19 cellular contexts compared by ENCODE assay signal in genomic region chr18:62939925-62940324, GRCh38.
A peak's percentile ranks its signal among the peaks of the same experiment; 100 is the strongest.
DNase-seq lines count a peak whose midpoint lies in the region; ATAC-seq and TF ChIP-seq lines count a peak whose summit lies in the region.
"Had no signal": no experiment of that assay in that cellular context is flagged by ENCODE, and none has a peak within 500 bp of the region (broad histone marks: within the 10 kb centered on the region; RNA-seq: fewer than 3 reads in every experiment).

No MANE protein-coding gene starts in this region.

- H3K4me1 ChIP-seq in right atrium auricular region (peaks cover 0 to 25% of the 10 kb centered on the region in 2 donors), adrenal gland (replicated peaks in 1 of 2) (peaks cover 18 to 38% of the 10 kb centered on the region in 2 donors), psoas muscle (peaks cover 10% of the 10 kb centered on the region), uterus (peaks cover 0 to 7% of the 10 kb centered on the region in 2 donors)
- H3K4me1 ChIP-seq: SJCRH30 had no signal

- peak overlapping the region; percentile 35 to 55 for H3K27ac ChIP-seq in right atrium auricular region
- H3K27ac ChIP-seq in adrenal gland: peak overlapping the region in 3 of 5 donors; percentile 26 to 45 (median 29)
- H3K27ac ChIP-seq in psoas muscle: peak overlapping the region; percentile 68
- H3K27ac ChIP-seq in uterus: peak overlapping the region; percentile 53 to 61
- H3K27ac ChIP-seq: SJCRH30 had no signal

- TF ChIP-seq POLR2A in adrenal gland (IDR thresholded peaks at IDR 0.05) (no peak), uterus (IDR thresholded peaks at IDR 0.05) (no peak)

- no peaks in the 10 kb centered on the region for H3K9me3 ChIP-seq in right atrium auricular region
- H3K9me3 ChIP-seq in adrenal gland (replicated peaks in 1 of 3): no peaks in the 10 kb centered on the region
- H3K9me3 ChIP-seq in psoas muscle: no peaks in the 10 kb centered on the region
- H3K9me3 ChIP-seq in uterus: no peaks in the 10 kb centered on the region
- H3K9me3 ChIP-seq: SJCRH30 had no signal

- no peak for DNase-seq in right atrium auricular region (ENCODE audit: low spot score)
- no peak for DNase-seq in left cardiac atrium
- DNase-seq in adrenal gland: peak in 2 of 7 donors; percentile 17 to 19
- no peak for DNase-seq in psoas muscle
- no peak for DNase-seq in uterus
- DNase-seq in HEK293T (ENCODE audit: extremely low spot score): no peak
- no peak for DNase-seq in anterior cingulate cortex (lab: John Stamatoyannopoulos, UW)
- DNase-seq: activated CD4-positive, CD25-positive, alpha-beta regulatory T cell treated with anti-CD3 and anti-CD28 coated beads, Interleukin-2, amount 50 U/mL, for 72 hours; activated effector memory CD4-positive, alpha-beta T cell treated with anti-CD3 and anti-CD28 coated beads, Interleukin-2, amount 50 U/mL, for 16 hours; CD8-positive, alpha-beta T cell; cerebellar nuclear complex; DND-41; endodermal cell; NCI-H2029 treated with DMSO at 0.1 percent for 48 hours; NCI-H526; SJCRH30 had no signal

- POLR2A ChIA-PET in HEK293T (lab: Yijun Ruan, JAX): no interaction called here

- H3K27me3 ChIP-seq in right atrium auricular region: no peaks in the 10 kb centered on the region
- H3K27me3 ChIP-seq in adrenal gland: no peaks in the 10 kb centered on the region
- H3K27me3 ChIP-seq in psoas muscle (ENCODE audit: insufficient read depth in 3 of 3, low read length in 2 of 3): no peaks in the 10 kb centered on the region
- no peaks in the 10 kb centered on the region for H3K27me3 ChIP-seq in uterus
- H3K27me3 ChIP-seq: SJCRH30 had no signal

- H3K4me3 ChIP-seq in right atrium auricular region (no peak overlapping the region), adrenal gland (no peak overlapping the region), psoas muscle (no peak overlapping the region), uterus (no peak overlapping the region)
- H3K4me3 ChIP-seq: SJCRH30 had no signal

- intact Hi-C loops in left cardiac atrium (cut with DNase I): loop anchor here in 1 of 2 donors (10.0 kb wide), 1 partner anchor 45 kb away; no protein-coding TSS in a partner anchor
- intact Hi-C loops in adrenal gland (cut with DNase I): no loop called here
- intact Hi-C loops in psoas muscle (cut with DNase I): no loop called here
- intact Hi-C loops in uterus (cut with DNase I; ENCODE audit: low total_unique reads): no loop called here

- CTCF ChIA-PET in HEK293T (lab: Yijun Ruan, JAX): interaction anchor here (0.6 kb wide), 1 partner anchor 116 kb away, joined by 3 read pairs; no protein-coding TSS in a partner anchor

- ATAC-seq in left cardiac atrium: no peak
- ATAC-seq in psoas muscle: peak in 1 of 4 donors; percentile 17
- ATAC-seq in HG03457 (IDR thresholded peaks at IDR 0.05; ENCODE audit: unreplicated experiment): no peak
- ATAC-seq: CD8-positive, alpha-beta T cell; natural killer cell treated with Interleukin-12 subunit alpha and Interleukin-12 subunit beta and Interleukin-15 and Interleukin-18, amount 100 ng/mL, for 72 hours; stimulated activated effector memory CD8-positive, alpha-beta T cell treated with anti-CD3 and anti-CD28 coated beads, Interleukin-12 subunit alpha, Interleukin-12 subunit beta, amount 100 ng/mL, for 72 hours had no signal

- WGBS in adrenal gland, 4 donors: 40 to 62% (median 56%) methylated on average over 3 of the region's 3 CpGs
- 46 to 65% (median 49%) methylated on average over 3 of the region's 3 CpGs for WGBS in psoas muscle, 3 donors

- H3K36me3 ChIP-seq in right atrium auricular region (no peaks in the 10 kb centered on the region), adrenal gland (replicated peaks in 1 of 2) (no peaks in the 10 kb centered on the region), psoas muscle (ENCODE audit: insufficient read depth in 1 of 2, low read depth in 1 of 2) (peaks cover 2 to 4% of the 10 kb centered on the region in 2 donors), uterus (no peaks in the 10 kb centered on the region)
- H3K36me3 ChIP-seq: SJCRH30 had no signal

- TF ChIP-seq CTCF in right atrium auricular region (IDR thresholded peaks at IDR 0.05) (no peak), adrenal gland (IDR thresholded peaks at IDR 0.05) (no peak), psoas muscle (IDR thresholded peaks at IDR 0.05) (no peak), uterus (IDR thresholded peaks at IDR 0.05) (no peak)

TF ChIP-seq in HEK293T, 16 proteins besides CTCF, POLR2A, EP300 and RAD21:
- TF ChIP-seq SUZ12 (IDR thresholded peaks at IDR 0.05) (no peak), L3MBTL2 (conservative IDR thresholded peaks at IDR 0.05) (no peak), FOXK2 (IDR thresholded peaks at IDR 0.05) (no peak), BHLHE40 (IDR thresholded peaks at IDR 0.05; ENCODE audit: borderline replicate concordance) (no peak), FOXM1 (IDR thresholded peaks at IDR 0.05; ENCODE audit: borderline replicate concordance) (no peak)
